8 cellular contexts compared by ENCODE assay signal in genomic region chr14:68548194-68549056, GRCh38.
DNase-seq lines count a peak whose midpoint lies in the region; ATAC-seq lines count a peak whose summit lies in the region.

No MANE protein-coding gene starts in this region.

- no peak for ATAC-seq in HG03135 (IDR thresholded peaks at IDR 0.05; ENCODE audit: unreplicated experiment)
- no peak for ATAC-seq in GM21367 (IDR thresholded peaks at IDR 0.05; ENCODE audit: unreplicated experiment)
- ATAC-seq in GM21390 (IDR thresholded peaks at IDR 0.05; ENCODE audit: unreplicated experiment): no peak

- H3K27ac ChIP-seq in SK-N-MC: peak overlapping the region; percentile 93

- no peaks in the 10 kb centered on the region for H3K36me3 ChIP-seq in SK-N-MC (ENCODE audit: insufficient read depth, low read length)

- no peaks in the 10 kb centered on the region for H3K9me3 ChIP-seq in SK-N-MC (ENCODE audit: low read depth, low read length)

- peak; percentile 98 for DNase-seq in ELR (ENCODE audit: low read depth)
- peak; percentile 93 for DNase-seq in SK-N-MC (ENCODE audit: low read depth, low spot score)
- DNase-seq in glomerular visceral epithelial cell (ENCODE audit: extremely low spot score): peak; percentile 16
- peak; percentile 48 for DNase-seq in pons (ENCODE audit: low spot score)
- DNase-seq in NCI-H187 (lab: John Stamatoyannopoulos, UW): no peak

- H3K4me3 ChIP-seq in SK-N-MC: peak overlapping the region; percentile 67

- H3K9ac ChIP-seq in SK-N-MC (ENCODE audit: insufficient read length): peak overlapping the region; percentile 71

Comparison
In these comparisons a context has a peak if more than half of its experiments do, and no peak if none do; other contexts are left out.
1. DNase-seq: peak in ELR (single experiment), SK-N-MC (single experiment), glomerular visceral epithelial cell (single experiment) and pons (single experiment); none in NCI-H187 (0 of 2).